In genomic region chr2:85355521-85355920, GRCh38 we compare ENCODE assay signal across 7 cellular contexts. TPM values are rescaled to one million over a fixed set of nuclear protein-coding genes. Genes with fewer than 3 reads are reported as not detected.
DNase-seq lines count a peak whose midpoint lies in the region; ATAC-seq, FAIRE-seq and TF ChIP-seq lines count a peak whose summit lies in the region.

No MANE protein-coding gene starts in this region.

- H3K36me3 Mint-ChIP-seq in HFFc6 (ENCODE audit: low read depth) = peaks cover 26% of the 10 kb centered on the region
- peaks cover 29% of the 10 kb centered on the region for H3K36me3 Mint-ChIP-seq in activated CD4-positive, alpha-beta memory T cell treated with anti-CD3 and anti-CD28 coated beads for 36 hours
- peaks cover 16 to 32% of the 10 kb centered on the region in 2 donors for H3K36me3 Mint-ChIP-seq in stimulated activated naive B cell treated with anti-CD40 and anti-IgM and Interleukin-4, amounts not matched to agents 10 μg/mL and 1 μg/mL and 100 μg/mL, for 72 hours

- H3K9me3 Mint-ChIP-seq in HFFc6 = no peaks in the 10 kb centered on the region
- no peaks in the 10 kb centered on the region for H3K9me3 Mint-ChIP-seq in activated CD4-positive, alpha-beta memory T cell treated with anti-CD3 and anti-CD28 coated beads for 36 hours
- H3K9me3 Mint-ChIP-seq in stimulated activated naive B cell treated with anti-CD40 and anti-IgM and Interleukin-4, amounts not matched to agents 10 μg/mL and 1 μg/mL and 100 μg/mL, for 72 hours = no peaks in the 10 kb centered on the region

- DNase-seq in HFFc6 (no peak), right atrium auricular region (ENCODE audit: low spot score) (no peak), nucleus accumbens (lab: John Stamatoyannopoulos, UW) (no peak), GM12892 (ENCODE audit: insufficient read length) (no peak), COLO829 (ENCODE audit: low spot score) (no peak)
- peak; percentile 11 for DNase-seq in activated CD4-positive, alpha-beta memory T cell treated with anti-CD3 and anti-CD28 coated beads for 36 hours
- no peak for DNase-seq in stimulated activated naive B cell treated with anti-CD40 and anti-IgM and Interleukin-4, amounts not matched to agents 10 μg/mL and 1 μg/mL and 100 μg/mL, for 72 hours

- peaks cover 0 to 26% of the 10 kb centered on the region in 2 donors for H3K4me1 ChIP-seq in right atrium auricular region

- no peak for FAIRE-seq in GM12892 (lab: Jason Lieb, UNC)

- no peaks in the 10 kb centered on the region for H3K27me3 ChIP-seq in right atrium auricular region

- peak overlapping the region; percentile 27; the same call in 1 of the 2 replicates for H3K27ac Mint-ChIP-seq in HFFc6
- H3K27ac Mint-ChIP-seq in activated CD4-positive, alpha-beta memory T cell treated with anti-CD3 and anti-CD28 coated beads for 36 hours = no peak overlapping the region
- H3K27ac Mint-ChIP-seq in stimulated activated naive B cell treated with anti-CD40 and anti-IgM and Interleukin-4, amounts not matched to agents 10 μg/mL and 1 μg/mL and 100 μg/mL, for 72 hours = peak overlapping the region; percentile 99

- CTCF ChIA-PET in activated CD4-positive, alpha-beta memory T cell treated with anti-CD3 and anti-CD28 coated beads for 36 hours (lab: Charles Lee) = interaction anchor here (1.5 to 1.6 kb wide), 2 partner anchors 31 to 64 kb away, joined by 3 to 5 read pairs; no protein-coding TSS in a partner anchor

- H3K27me3 Mint-ChIP-seq in HFFc6 (ENCODE audit: insufficient read depth) = no peaks in the 10 kb centered on the region; the same call in none of the 2 replicates
- H3K27me3 Mint-ChIP-seq in activated CD4-positive, alpha-beta memory T cell treated with anti-CD3 and anti-CD28 coated beads for 36 hours = no peaks in the 10 kb centered on the region
- no peaks in the 10 kb centered on the region for H3K27me3 Mint-ChIP-seq in stimulated activated naive B cell treated with anti-CD40 and anti-IgM and Interleukin-4, amounts not matched to agents 10 μg/mL and 1 μg/mL and 100 μg/mL, for 72 hours

- H3K4me1 Mint-ChIP-seq in HFFc6 (ENCODE audit: low read depth) = peaks cover 28% of the 10 kb centered on the region
- peaks cover 41% of the 10 kb centered on the region for H3K4me1 Mint-ChIP-seq in activated CD4-positive, alpha-beta memory T cell treated with anti-CD3 and anti-CD28 coated beads for 36 hours (ENCODE audit: low read depth)
- peaks cover 15 to 44% of the 10 kb centered on the region in 2 donors for H3K4me1 Mint-ChIP-seq in stimulated activated naive B cell treated with anti-CD40 and anti-IgM and Interleukin-4, amounts not matched to agents 10 μg/mL and 1 μg/mL and 100 μg/mL, for 72 hours

- POLR2A ChIA-PET in activated CD4-positive, alpha-beta memory T cell treated with anti-CD3 and anti-CD28 coated beads for 36 hours (lab: Charles Lee) = interaction anchor here (1.1 to 2.6 kb wide), 3 partner anchors 28 to 248 kb away, joined by 3 to 42 read pairs (median 28); partner anchors contain the start of genes MAT2A and TGOLN2

- intact Hi-C loops in activated CD4-positive, alpha-beta memory T cell treated with anti-CD3 and anti-CD28 coated beads for 36 hours (cut with micrococcal nuclease) = no loop called here

- peak overlapping the region; percentile 69 to 74 for H3K4me3 ChIP-seq in right atrium auricular region

- H3K9me3 ChIP-seq in right atrium auricular region = no peaks in the 10 kb centered on the region

- H3K27ac ChIP-seq in right atrium auricular region = no peak overlapping the region

- TF ChIP-seq CTCF in HFFc6 (IDR thresholded peaks at IDR 0.05) = no peak
- no peak for TF ChIP-seq CTCF in right atrium auricular region (IDR thresholded peaks at IDR 0.05)

- ATAC-seq in stimulated activated naive B cell treated with anti-CD40 and anti-IgM and Interleukin-4, amounts not matched to agents 10 μg/mL and 1 μg/mL and 100 μg/mL, for 72 hours (replicated peaks) = no peak

- peaks cover 26% of the 10 kb centered on the region for H3K36me3 ChIP-seq in right atrium auricular region

- TF ChIP-seq POLR2A in GM12892 (IDR thresholded peaks at IDR 0.05; ENCODE audit: low read depth, low read length) = no peak

- peak overlapping the region; percentile 97 for H3K4me3 Mint-ChIP-seq in HFFc6
- peak overlapping the region; percentile 100 for H3K4me3 Mint-ChIP-seq in activated CD4-positive, alpha-beta memory T cell treated with anti-CD3 and anti-CD28 coated beads for 36 hours
- peak overlapping the region; percentile 93 to 100 for H3K4me3 Mint-ChIP-seq in stimulated activated naive B cell treated with anti-CD40 and anti-IgM and Interleukin-4, amounts not matched to agents 10 μg/mL and 1 μg/mL and 100 μg/mL, for 72 hours

RNA-seq across cellular contexts. Expression of gene ELMOD3, which starts 1.0 kb away (rescaled TPM):
- 10 to 100 TPM in 2 of 6 experiments, 1 to 10 TPM in 4; 7.0 to 10.9 (median 9.3) TPM for total RNA-seq in HFFc6 (2021; fragmentation: NEBNext Ultra II Directional; extraction: Animal tissue kit (Norgen Biotek cat#: 25700))
- total RNA-seq in activated CD4-positive, alpha-beta memory T cell treated with anti-CD3 and anti-CD28 coated beads for 36 hours = 10 to 100 TPM; 11.1 to 15.0 TPM
- total RNA-seq in right atrium auricular region = 10 to 100 TPM in 1 of 2 donors, 1 to 10 TPM in 1; 8.4 to 11.1 TPM
- polyA plus RNA-seq in GM12892 (2012; ENCODE audit: missing spikeins) = 11.5 TPM

RNA-seq across cellular contexts. Expression of gene RETSAT, which starts 1.2 kb away (rescaled TPM):
- total RNA-seq in HFFc6 (2021; fragmentation: NEBNext Ultra II Directional; extraction: Animal tissue kit (Norgen Biotek cat#: 25700)) = 10 to 100 TPM; 36.3 to 50.4 (median 39.0) TPM
- 10 to 100 TPM; 22.6 to 22.8 TPM for total RNA-seq in activated CD4-positive, alpha-beta memory T cell treated with anti-CD3 and anti-CD28 coated beads for 36 hours
- 10 to 100 TPM; 34.2 to 40.8 TPM for total RNA-seq in right atrium auricular region
- 21.8 TPM for polyA plus RNA-seq in GM12892 (2012; ENCODE audit: missing spikeins)

RNA-seq across cellular contexts. Expression of gene TGOLN2, which starts 27.7 kb away (rescaled TPM):
- 100 to 1,000 TPM; 143 to 161 (median 150) TPM for total RNA-seq in HFFc6 (2021; fragmentation: NEBNext Ultra II Directional; extraction: Animal tissue kit (Norgen Biotek cat#: 25700))
- 10 to 100 TPM; 84.8 to 85.9 TPM for total RNA-seq in activated CD4-positive, alpha-beta memory T cell treated with anti-CD3 and anti-CD28 coated beads for 36 hours
- total RNA-seq in right atrium auricular region = 10 to 100 TPM; 89.3 to 99.5 TPM
- 46.3 TPM for polyA plus RNA-seq in GM12892 (2012; ENCODE audit: missing spikeins)

RNA-seq across cellular contexts. Expression of gene CAPG, which starts 54.6 kb away (rescaled TPM):
- 10 to 100 TPM; 10.7 to 49.6 (median 13.6) TPM for total RNA-seq in HFFc6 (2021; fragmentation: NEBNext Ultra II Directional; extraction: Animal tissue kit (Norgen Biotek cat#: 25700))
- 10 to 100 TPM; 24.1 to 25.6 TPM for total RNA-seq in activated CD4-positive, alpha-beta memory T cell treated with anti-CD3 and anti-CD28 coated beads for 36 hours
- total RNA-seq in right atrium auricular region = 10 to 100 TPM in 1 of 2 donors, 1 to 10 TPM in 1; 8.7 to 43.4 TPM
- 108 TPM for polyA plus RNA-seq in GM12892 (2012; ENCODE audit: missing spikeins)
